19 cellular contexts compared by ENCODE assay signal in genomic region chr1:162682013-162682419, GRCh38. TPM values are rescaled to one million over a fixed set of nuclear protein-coding genes. Genes with fewer than 3 reads are reported as not detected.
DNase-seq lines count a peak whose midpoint lies in the region; ATAC-seq and TF ChIP-seq lines count a peak whose summit lies in the region.
"Had no signal": no experiment of that assay in that cellular context is flagged by ENCODE, and none has a peak within 500 bp of the region (broad histone marks: within the 10 kb centered on the region; RNA-seq: fewer than 3 reads in every experiment).

No MANE protein-coding gene starts in this region.

- H3K4me2 ChIP-seq in osteoblast (ENCODE audit: insufficient read depth, low read length), result no peak overlapping the region

- no peaks in the 10 kb centered on the region for H3K9me3 ChIP-seq in BE2C
- peaks cover 3% of the 10 kb centered on the region for H3K9me3 ChIP-seq in adipocyte (ENCODE audit: control insufficient read depth, low read length)
- no peaks in the 10 kb centered on the region for H3K9me3 ChIP-seq in osteoblast (ENCODE audit: low read depth, low read length)
- H3K9me3 ChIP-seq: body of pancreas had no signal

- peaks cover 95% of the 10 kb centered on the region for H3K79me2 ChIP-seq in osteoblast (ENCODE audit: insufficient read depth, low read length)

- no peaks in the 10 kb centered on the region for H3K27me3 ChIP-seq in BE2C
- no peaks in the 10 kb centered on the region for H3K27me3 ChIP-seq in adipocyte (replicated peaks; ENCODE audit: control insufficient read depth, insufficient read depth, low read length)
- H3K27me3 ChIP-seq in osteoblast (ENCODE audit: insufficient read depth, low read length), result no peaks in the 10 kb centered on the region
- H3K27me3 ChIP-seq: body of pancreas had no signal

- H3K36me3 ChIP-seq in BE2C, result no peaks in the 10 kb centered on the region; the same call in none of the 2 replicates
- H3K36me3 ChIP-seq in adipocyte (ENCODE audit: control insufficient read depth, insufficient read depth, low read length, severe bottlenecking), result no peaks in the 10 kb centered on the region
- H3K36me3 ChIP-seq in osteoblast (ENCODE audit: insufficient read depth, low read length), result no peaks in the 10 kb centered on the region

- H3K9ac ChIP-seq in adipocyte (ENCODE audit: low read length), result peak overlapping the region; percentile 48

- H2AFZ ChIP-seq in osteoblast (ENCODE audit: low read length), result no peak overlapping the region

- ATAC-seq in left ventricle myocardium superior, result peak; percentile 66
- ATAC-seq in GM18861 (IDR thresholded peaks at IDR 0.05; ENCODE audit: unreplicated experiment), result no peak
- ATAC-seq: body of pancreas; natural killer cell treated with Interleukin-12 subunit alpha and Interleukin-12 subunit beta and Interleukin-15 and Interleukin-18, amount 100 ng/mL, for 72 hours had no signal

- intact Hi-C loops in left ventricle myocardium superior (cut with micrococcal nuclease) (no loop called here), posterior vena cava (cut with DNase I) (no loop called here)

- H4K20me1 ChIP-seq in osteoblast (ENCODE audit: insufficient read depth, low read length), result peaks cover 21% of the 10 kb centered on the region

- TF ChIP-seq CTCF in BE2C (IDR thresholded peaks at IDR 0.05; ENCODE audit: low read depth, low read length), result no peak
- TF ChIP-seq CTCF in osteoblast (IDR thresholded peaks at IDR 0.05; ENCODE audit: extremely low read depth, low read depth, low read length), result no peak

- H3K4me3 ChIP-seq in BE2C (ENCODE audit: low read depth, low read length) (no peak overlapping the region), adipocyte (ENCODE audit: low read length) (no peak overlapping the region), osteoblast (ENCODE audit: insufficient read depth, low read length) (no peak overlapping the region)
- H3K4me3 ChIP-seq: body of pancreas had no signal

- peak; percentile 52 for DNase-seq in BE2C
- DNase-seq in adipocyte (ENCODE audit: low read depth), result no peak
- no peak for DNase-seq in left ventricle myocardium superior
- DNase-seq in osteoblast (ENCODE audit: insufficient read length, low spot score, missing footprints), result no peak
- no peak for DNase-seq in NCI-H446 treated with DMSO at 0.1 percent for 48 hours (lab: John Stamatoyannopoulos, UW)
- no peak for DNase-seq in posterior vena cava (ENCODE audit: low spot score)
- no peak for DNase-seq in activated CD4-positive, alpha-beta T cell treated with anti-CD3 and anti-CD28 coated beads, Interleukin-2, amount 50 U/mL, for 1 hour
- DNase-seq: activated CD8-positive, alpha-beta memory T cell treated with anti-CD3 and anti-CD28 coated beads, Interleukin-2, amount 50 U/mL, for 4 hours; activated naive CD4-positive, alpha-beta T cell treated with Interleukin-2 at 50 U/mL for 16 hours; CD4-positive, alpha-beta T cell; H7; NCI-H1048; NCI-H2171; stimulated activated CD4-positive, alpha-beta T cell treated with anti-CD3 and anti-CD28 coated beads, Interleukin-4, amount 100 ng/mL, for 1 hour; stimulated activated CD8-positive, alpha-beta memory T cell treated with anti-CD3 and anti-CD28 coated beads, Interleukin-4, amount 100 ng/mL, for 48 hours; trophoblast cell had no signal

- H3K4me1 ChIP-seq in BE2C, result peaks cover 17% of the 10 kb centered on the region
- peaks cover 81% of the 10 kb centered on the region for H3K4me1 ChIP-seq in adipocyte (ENCODE audit: control insufficient read depth, insufficient read depth, low read length)
- peaks cover 45% of the 10 kb centered on the region for H3K4me1 ChIP-seq in osteoblast (ENCODE audit: insufficient read depth, low read length)

- H3K27ac ChIP-seq in osteoblast (ENCODE audit: low read depth, low read length), result peak overlapping the region; percentile 19
- H3K27ac ChIP-seq: body of pancreas had no signal

RNA-seq across cellular contexts. Expression of gene DDR2, which starts 49.8 kb away (rescaled TPM):
- 88.3 TPM for polyA plus RNA-seq in BE2C (2012; ENCODE audit: insufficient read depth, insufficient read length, low read depth)
- 26.1 TPM for total RNA-seq in left ventricle myocardium superior
- 363 and 384 TPM in 2 replicates for total RNA-seq in osteoblast
- total RNA-seq in posterior vena cava, result 100 to 1,000 TPM; 116 to 138 TPM
